ENCODE assay signal across 1 cellular context in genomic region chr7:157805716-157806115, GRCh38.
TF ChIP-seq lines count a peak whose summit lies in the region.

No MANE protein-coding gene starts in this region.

TF ChIP-seq in SK-N-SH, 30 proteins besides CTCF, POLR2A, EP300 and RAD21 (continued from another document):
- TF ChIP-seq, protein P1, sequence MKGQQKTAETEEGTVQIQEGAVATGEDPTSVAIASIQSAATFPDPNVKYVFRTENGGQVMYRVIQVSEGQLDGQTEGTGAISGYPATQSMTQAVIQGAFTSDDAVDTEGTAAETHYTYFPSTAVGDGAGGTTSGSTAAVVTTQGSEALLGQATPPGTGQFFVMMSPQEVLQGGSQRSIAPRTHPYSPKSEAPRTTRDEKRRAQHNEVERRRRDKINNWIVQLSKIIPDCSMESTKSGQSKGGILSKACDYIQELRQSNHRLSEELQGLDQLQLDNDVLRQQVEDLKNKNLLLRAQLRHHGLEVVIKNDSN (IDR thresholded peaks at IDR 0.05; ENCODE audit: borderline replicate concordance, low read depth): no peak
- TF ChIP-seq REST (IDR thresholded peaks at IDR 0.05; ENCODE audit: low read depth, low read length) (no peak), GATA2 (CRISPR knock-in tag; IDR thresholded peaks at IDR 0.05) (no peak), TCF12 (IDR thresholded peaks at IDR 0.05) (no peak), SIN3A (IDR thresholded peaks at IDR 0.05; ENCODE audit: borderline replicate concordance, low read depth, low read length) (no peak), NFIC (IDR thresholded peaks at IDR 0.05; ENCODE audit: borderline replicate concordance) (no peak), RXRA (IDR thresholded peaks at IDR 0.05; ENCODE audit: borderline replicate concordance, low read depth) (no peak)
